12 cellular contexts compared by ENCODE assay signal in genomic region chr1:18109058-18109755, GRCh38. TPM values are rescaled to one million over a fixed set of nuclear protein-coding genes. Genes with fewer than 3 reads are reported as not detected.
A peak's percentile ranks its signal among the peaks of the same experiment; 100 is the strongest.
DNase-seq lines count a peak whose midpoint lies in the region; ATAC-seq and TF ChIP-seq lines count a peak whose summit lies in the region.
"Had no signal": no experiment of that assay in that cellular context is flagged by ENCODE, and none has a peak within 500 bp of the region (broad histone marks: within the 10 kb centered on the region; RNA-seq: fewer than 3 reads in every experiment).

No MANE protein-coding gene starts in this region.

- H3K27me3 ChIP-seq in A673 (replicated peaks; ENCODE audit: insufficient read depth, low read depth, low read length, poor library complexity), result peaks cover 53% of the 10 kb centered on the region

- no peak overlapping the region for H3K27ac Mint-ChIP-seq in activated T-helper 17 cell treated with anti-CD3 and anti-CD28 coated beads, Interleukin-2, amount 50 U/mL, for 72 hours
- H3K27ac Mint-ChIP-seq in naive thymus-derived CD8-positive, alpha-beta T cell, result no peak overlapping the region
- H3K27ac Mint-ChIP-seq: activated CD4-positive, alpha-beta T cell treated with anti-CD3 and anti-CD28 coated beads, Interleukin-2, amount 10 ng/mL, durations not matched to agents 24 days and 14 days had no signal

- H3K36me3 ChIP-seq in A673 (ENCODE audit: insufficient read depth, low read length, poor library complexity, severe bottlenecking), result no peaks in the 10 kb centered on the region

- H3K4me1 ChIP-seq in A673 (ENCODE audit: insufficient read depth, low read length, poor library complexity, severe bottlenecking), result peaks cover 32% of the 10 kb centered on the region

- CTCF ChIA-PET in A673 (lab: Charles Lee), result interaction anchor here (0.6 to 0.8 kb wide), 2 partner anchors 446 to 466 kb away, joined by 3 to 4 read pairs; no protein-coding TSS in a partner anchor
- CTCF ChIA-PET in HEK293T (lab: Yijun Ruan, JAX), result interaction anchor here (0.6 to 1.1 kb wide), 5 partner anchors 8 to 205 kb away, joined by 3 to 5 read pairs (median 3); no protein-coding TSS in a partner anchor

- BruUV-seq in A673 (replicated peaks; lab: Mats Ljungman, UMichigan), result no TSS peak

- intact Hi-C loops in A673 (cut with micrococcal nuclease; ENCODE audit: unreplicated experiment), result no loop called here

- ATAC-seq in HG03280 (IDR thresholded peaks at IDR 0.05; ENCODE audit: unreplicated experiment) (no peak), HG02642 (IDR thresholded peaks at IDR 0.05; ENCODE audit: poor library complexity, unreplicated experiment) (no peak)
- no peak for ATAC-seq in activated T-helper 17 cell treated with anti-CD3 and anti-CD28 coated beads, Interleukin-2, amount 50 U/mL, for 72 hours (replicated peaks)
- ATAC-seq in naive thymus-derived CD8-positive, alpha-beta T cell, result no peak
- ATAC-seq: GM12878 had no signal

- H3K27ac ChIP-seq in A673 (ENCODE audit: low read depth, low read length, poor library complexity, severe bottlenecking), result no peak overlapping the region

- H3K9me3 ChIP-seq in A673 (ENCODE audit: low read depth, low read length, poor library complexity, severe bottlenecking), result no peaks in the 10 kb centered on the region

- H3K9me3 Mint-ChIP-seq in activated T-helper 17 cell treated with anti-CD3 and anti-CD28 coated beads, Interleukin-2, amount 50 U/mL, for 72 hours, result no peaks in the 10 kb centered on the region
- H3K9me3 Mint-ChIP-seq in naive thymus-derived CD8-positive, alpha-beta T cell, result no peaks in the 10 kb centered on the region
- H3K9me3 Mint-ChIP-seq: activated CD4-positive, alpha-beta T cell treated with anti-CD3 and anti-CD28 coated beads, Interleukin-2, amount 10 ng/mL, durations not matched to agents 24 days and 14 days; activated naive CD8-positive, alpha-beta T cell treated with anti-CD3 and anti-CD28 coated beads, Interleukin-2, amount 10 ng/mL, durations not matched to agents 7 days and 5 days had no signal

- no peak for TF ChIP-seq CTCF in A673 (conservative IDR thresholded peaks at IDR 0.05; ENCODE audit: low read depth, low read length)

- peaks cover 53% of the 10 kb centered on the region for H3K27me3 Mint-ChIP-seq in activated T-helper 17 cell treated with anti-CD3 and anti-CD28 coated beads, Interleukin-2, amount 50 U/mL, for 72 hours
- peaks cover 36 to 78% (median 59%) of the 10 kb centered on the region in 5 donors for H3K27me3 Mint-ChIP-seq in naive thymus-derived CD8-positive, alpha-beta T cell

- DNase-seq in A673 (ENCODE audit: low spot score), result peak; percentile 23
- DNase-seq in HEK293T (ENCODE audit: extremely low spot score), result peak; percentile 20
- peak; percentile 24 for DNase-seq in SHP77 treated with DMSO at 0.1 percent for 48 hours (lab: John Stamatoyannopoulos, UW)
- peak; percentile 44 for DNase-seq in inferior parietal cortex (ENCODE audit: extremely low spot score)
- no peak for DNase-seq in naive thymus-derived CD8-positive, alpha-beta T cell
- DNase-seq: activated CD4-positive, alpha-beta T cell treated with anti-CD3 and anti-CD28 coated beads, Interleukin-2, amount 10 ng/mL, durations not matched to agents 24 days and 14 days; activated naive CD8-positive, alpha-beta T cell treated with anti-CD3 and anti-CD28 coated beads, Interleukin-2, amount 10 ng/mL, durations not matched to agents 7 days and 5 days; kidney glomerular epithelial cell had no signal

- no peaks in the 10 kb centered on the region for H3K4me1 Mint-ChIP-seq in activated T-helper 17 cell treated with anti-CD3 and anti-CD28 coated beads, Interleukin-2, amount 50 U/mL, for 72 hours
- H3K4me1 Mint-ChIP-seq in naive thymus-derived CD8-positive, alpha-beta T cell, result peaks cover 12 to 39% (median 18%) of the 10 kb centered on the region in 4 donors
- H3K4me1 Mint-ChIP-seq: activated CD4-positive, alpha-beta T cell treated with anti-CD3 and anti-CD28 coated beads, Interleukin-2, amount 10 ng/mL, durations not matched to agents 24 days and 14 days had no signal

- no peak overlapping the region for H3K4me3 Mint-ChIP-seq in activated T-helper 17 cell treated with anti-CD3 and anti-CD28 coated beads, Interleukin-2, amount 50 U/mL, for 72 hours
- H3K4me3 Mint-ChIP-seq in naive thymus-derived CD8-positive, alpha-beta T cell, result peak overlapping the region in 3 of 10 donors; percentile 20 to 69 (median 26)
- H3K4me3 Mint-ChIP-seq: activated CD4-positive, alpha-beta T cell treated with anti-CD3 and anti-CD28 coated beads, Interleukin-2, amount 10 ng/mL, durations not matched to agents 24 days and 14 days; activated naive CD8-positive, alpha-beta T cell treated with anti-CD3 and anti-CD28 coated beads, Interleukin-2, amount 10 ng/mL, durations not matched to agents 7 days and 5 days had no signal

- POLR2A ChIA-PET in A673 (lab: Charles Lee; ENCODE audit: low non-redundant PET) (no interaction called here), HEK293T (lab: Yijun Ruan, JAX) (no interaction called here)
- POLR2A ChIA-PET in naive thymus-derived CD8-positive, alpha-beta T cell (lab: Charles Lee), result no interaction called here

- H3K36me3 Mint-ChIP-seq in activated T-helper 17 cell treated with anti-CD3 and anti-CD28 coated beads, Interleukin-2, amount 50 U/mL, for 72 hours (ENCODE audit: low read depth), result no peaks in the 10 kb centered on the region
- peaks cover 0 to 2% (median 0%) of the 10 kb centered on the region in 3 donors for H3K36me3 Mint-ChIP-seq in naive thymus-derived CD8-positive, alpha-beta T cell

- peak overlapping the region; percentile 36 for H3K4me3 ChIP-seq in A673 (ENCODE audit: low read depth, low read length, poor library complexity, severe bottlenecking)
- H3K4me3 ChIP-seq: GM12878 had no signal

TF ChIP-seq in HEK293T, 16 proteins besides CTCF, POLR2A, EP300 and RAD21:
- TF ChIP-seq SP1 (IDR thresholded peaks at IDR 0.05) (no peak), CTBP1 (IDR thresholded peaks at IDR 0.05; ENCODE audit: borderline replicate concordance) (no peak), FOXK2 (IDR thresholded peaks at IDR 0.05) (no peak), FOXA1 (IDR thresholded peaks at IDR 0.05) (no peak), HDGF (IDR thresholded peaks at IDR 0.05; ENCODE audit: borderline replicate concordance) (no peak), L3MBTL2 (conservative IDR thresholded peaks at IDR 0.05) (no peak)

RNA-seq across cellular contexts. Expression of gene IGSF21, which starts 1.6 kb away (rescaled TPM):
- total RNA-seq in A673 (2021), result 3.2 and 4.1 TPM in 2 replicates
- total RNA-seq in activated T-helper 17 cell treated with anti-CD3 and anti-CD28 coated beads, Interleukin-2, amount 50 U/mL, for 72 hours, result not detected
- total RNA-seq in naive thymus-derived CD8-positive, alpha-beta T cell, result not detected
- not detected for polyA plus RNA-seq in naive thymus-derived CD8-positive, alpha-beta T cell
- total RNA-seq: activated CD4-positive, alpha-beta T cell treated with anti-CD3 and anti-CD28 coated beads, Interleukin-2, amount 10 ng/mL, durations not matched to agents 24 days and 14 days; activated naive CD8-positive, alpha-beta T cell treated with anti-CD3 and anti-CD28 coated beads, Interleukin-2, amount 10 ng/mL, durations not matched to agents 7 days and 5 days; GM12878 had no signal

Comparison
In these comparisons a context has a peak if more than half of its experiments do, and no peak if none do; other contexts are left out.
1. DNase-seq: peak in A673 (single experiment), HEK293T (single experiment), SHP77 treated with DMSO at 0.1 percent for 48 hours (single experiment) and inferior parietal cortex (single experiment); none in naive thymus-derived CD8-positive, alpha-beta T cell (0 of 10).